20 cellular contexts compared by ENCODE assay signal in the genomic region with DNA sequence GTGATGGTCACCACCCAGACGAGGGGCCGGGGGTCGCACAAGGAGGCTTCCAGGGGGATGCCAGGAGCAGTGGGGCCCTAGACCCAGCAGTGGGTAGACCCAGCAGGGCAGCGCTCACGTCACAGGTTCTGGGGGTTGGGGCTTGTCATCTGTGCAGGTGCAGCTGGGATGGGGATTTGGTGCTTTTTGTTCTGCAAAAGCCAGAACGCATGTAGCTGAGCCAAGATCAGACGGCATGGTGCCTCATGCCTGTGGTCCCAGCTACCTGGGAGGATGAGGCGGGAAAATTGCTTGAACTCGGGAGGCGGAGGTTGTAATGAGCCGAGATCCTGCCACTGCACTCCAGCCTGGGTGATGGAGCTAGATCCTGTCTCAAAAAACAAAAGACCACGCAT. TPM values are rescaled to one million over a fixed set of nuclear protein-coding genes. Genes with fewer than 3 reads are reported as not detected.
DNase-seq lines count a peak whose midpoint lies in the region; ATAC-seq, FAIRE-seq and TF ChIP-seq lines count a peak whose summit lies in the region.
"Had no signal": no experiment of that assay in that cellular context is flagged by ENCODE, and none has a peak within 500 bp of the region (broad histone marks: within the 10 kb centered on the region; RNA-seq: fewer than 3 reads in every experiment).

No MANE protein-coding gene starts in this region.

- no peak for ATAC-seq in K562
- ATAC-seq in HG02884 (IDR thresholded peaks at IDR 0.05; ENCODE audit: unreplicated experiment): no peak
- ATAC-seq: HepG2 had no signal

- H3K4me3 ChIP-seq in K562 (no peak overlapping the region), endodermal cell (ENCODE audit: low read length) (no peak overlapping the region), sigmoid colon (no peak overlapping the region)
- H3K4me3 ChIP-seq: Peyer's patch, SJCRH30 had no signal

- TF ChIP-seq EP300 in K562 (IDR thresholded peaks at IDR 0.05; ENCODE audit: low read length) (no peak), sigmoid colon (IDR thresholded peaks at IDR 0.05) (no peak)

- H3K4me1 ChIP-seq in K562 (replicated peaks in 1 of 2; ENCODE audit: control insufficient read depth in 2 of 2, insufficient read depth in 2 of 2, low read length in 2 of 2) (peaks cover 0 to 73% of the 10 kb centered on the region in 2 experiments; a peak in 2 of 5 replicates), endodermal cell (ENCODE audit: control insufficient read depth, insufficient read depth, low read length) (no peaks in the 10 kb centered on the region), sigmoid colon (peaks cover 0 to 19% (median 11%) of the 10 kb centered on the region in 4 donors)
- H3K4me1 ChIP-seq: Peyer's patch, SJCRH30 had no signal

- no peak for TF ChIP-seq RAD21 in K562 (CRISPR knock-in tag; conservative IDR thresholded peaks at IDR 0.05 in 1 of 2, IDR thresholded peaks at IDR 0.05 in 1 of 2)

- no peak overlapping the region for H3K27ac ChIP-seq in K562 (ENCODE audit: extremely low read depth, low read depth, low read length)
- peak overlapping the region; percentile 6 for H3K27ac ChIP-seq in endodermal cell (ENCODE audit: low read depth, low read length)
- peak overlapping the region in 3 of 4 donors; percentile 67 to 77 (median 75) for H3K27ac ChIP-seq in sigmoid colon
- H3K27ac ChIP-seq: HL-60, KMS-11, Peyer's patch, SJCRH30 had no signal

- no peak for FAIRE-seq in K562 (lab: Jason Lieb, UNC)
- FAIRE-seq: GM19239, HepG2 had no signal

- H3K4me1 Mint-ChIP-seq in endodermal cell: peaks cover 4% of the 10 kb centered on the region

- H3K4me2 ChIP-seq in K562 (ENCODE audit: insufficient read depth, low read length): no peak overlapping the region
- H3K4me2 ChIP-seq: KMS-11 had no signal

- H3K27ac Mint-ChIP-seq in endodermal cell: peak overlapping the region; percentile 21

- no peak for TF ChIP-seq CTCF in K562 (IDR thresholded peaks at IDR 0.05 in 2 of 3, conservative IDR thresholded peaks at IDR 0.05 in 1 of 3; ENCODE audit: insufficient read depth in 2 of 3, low read depth in 1 of 3, low read length in 3 of 3)
- no peak for TF ChIP-seq CTCF in endodermal cell (conservative IDR thresholded peaks at IDR 0.05)
- TF ChIP-seq CTCF in sigmoid colon (IDR thresholded peaks at IDR 0.05): no peak

- H3K27me3 ChIP-seq in K562 (ENCODE audit: control insufficient read depth in 2 of 2, insufficient read depth in 2 of 2, low read length in 2 of 2): no peaks in the 10 kb centered on the region
- no peaks in the 10 kb centered on the region for H3K27me3 ChIP-seq in endodermal cell (ENCODE audit: control insufficient read depth, insufficient read depth, low read length, poor library complexity, severe bottlenecking)
- no peaks in the 10 kb centered on the region for H3K27me3 ChIP-seq in sigmoid colon
- H3K27me3 ChIP-seq: Peyer's patch, SJCRH30 had no signal

- no peaks in the 10 kb centered on the region for H3K9me3 ChIP-seq in K562 (replicated peaks; ENCODE audit: control insufficient read depth, insufficient read depth, low read depth, low read length)
- H3K9me3 ChIP-seq in endodermal cell (ENCODE audit: control insufficient read depth, low read length): no peaks in the 10 kb centered on the region
- H3K9me3 ChIP-seq in sigmoid colon: no peaks in the 10 kb centered on the region
- H3K9me3 ChIP-seq: Peyer's patch, SJCRH30 had no signal

- no peaks in the 10 kb centered on the region for H3K27me3 Mint-ChIP-seq in endodermal cell (ENCODE audit: insufficient read depth)
- H3K27me3 Mint-ChIP-seq: CD4-positive, alpha-beta memory T cell had no signal

- no peaks in the 10 kb centered on the region for H3K9me3 Mint-ChIP-seq in endodermal cell
- H3K9me3 Mint-ChIP-seq: CD4-positive, alpha-beta memory T cell had no signal

- CTCF ChIA-PET in K562 (lab: Yijun Ruan, JAX; ENCODE audit: low intra/inter-chr PET ratio): no interaction called here

- no peaks in the 10 kb centered on the region for H3K9me1 ChIP-seq in K562 (ENCODE audit: control insufficient read depth, insufficient read depth, low read length)

- TF ChIP-seq POLR2A in K562 (conservative IDR thresholded peaks at IDR 0.05) (no peak), sigmoid colon (IDR thresholded peaks at IDR 0.05) (no peak)

- H3K36me3 ChIP-seq in K562 (ENCODE audit: control insufficient read depth, insufficient read depth, low read length) (peaks cover 38% of the 10 kb centered on the region; the same call in 2 of the 3 replicates), endodermal cell (ENCODE audit: control insufficient read depth, insufficient read depth, low read length) (peaks cover 12% of the 10 kb centered on the region), sigmoid colon (peaks cover 0 to 13% (median 0%) of the 10 kb centered on the region in 4 donors)

- no peak overlapping the region for H3K4me3 Mint-ChIP-seq in endodermal cell
- H3K4me3 Mint-ChIP-seq: CD4-positive, alpha-beta memory T cell had no signal

- in situ Hi-C loops in K562 (cut with MboI): no loop called here

- POLR2A ChIA-PET in K562 (lab: Yijun Ruan, JAX): interaction anchor here (0.8 kb wide), 1 partner anchor 19 kb away, joined by 4 read pairs; no protein-coding TSS in a partner anchor

- H3K9ac ChIP-seq in K562 (ENCODE audit: insufficient read depth in 1 of 2, low read depth in 2 of 2, low read length in 2 of 2) (no peak overlapping the region), endodermal cell (ENCODE audit: extremely low read depth, low read length, poor library complexity, severe bottlenecking) (no peak overlapping the region)
- H3K9ac ChIP-seq: KMS-11 had no signal

- H2AFZ ChIP-seq in K562 (ENCODE audit: low read depth, low read length): no peak overlapping the region

- H4K20me1 ChIP-seq in K562 (replicated peaks; ENCODE audit: control insufficient read depth, insufficient read depth, low read length): peaks cover 18% of the 10 kb centered on the region

- BruUV-seq in K562 (replicated peaks; lab: Mats Ljungman, UMichigan): no TSS peak

- intact Hi-C loops in K562 (cut with micrococcal nuclease): no loop called here
- intact Hi-C loops in sigmoid colon (cut with DNase I): no loop called here

- H3K36me3 Mint-ChIP-seq in endodermal cell (ENCODE audit: low read depth): peaks cover 17% of the 10 kb centered on the region

- DNase-seq in K562 (ENCODE audit: extremely low read depth in 1 of 4, low spot score in 3 of 4) (no peak), endodermal cell (no peak), sigmoid colon (no peak), DMS 273 treated with DMSO at 0.1 percent for 48 hours (lab: John Stamatoyannopoulos, UW) (no peak), OCI-M1 (lab: John Stamatoyannopoulos, UW) (no peak)
- DNase-seq in effector CD8-positive, alpha-beta T cell (lab: John Stamatoyannopoulos, UW): no peak
- DNase-seq: Calu3; CD4-positive, alpha-beta memory T cell; GDM1; NCI-H1092 treated with DMSO at 0.1 percent for 48 hours; NCI-H1436 treated with DMSO at 0.1 percent for 48 hours; NCI-H1930; NK-92 treated with Interleukin-12 subunit alpha and Interleukin-12 subunit beta, amount 100 ng/mL, for 24 hours; Peyer's patch; SJCRH30 had no signal

- peaks cover 81% of the 10 kb centered on the region for H3K79me2 ChIP-seq in K562 (ENCODE audit: control insufficient read depth, insufficient read depth, low read length)

- WGBS in K562 (ENCODE audit: insufficient coverage, low coverage, missing lambda C conversion rate): 81% methylated on average over 9 of the region's 12 CpGs
- 91% methylated on average over 12 of the region's 12 CpGs for WGBS in endodermal cell (ENCODE audit: insufficient coverage in 1 of 2, insufficient read length in 1 of 2), 2 experiments
- WGBS in sigmoid colon, 2 donors: 90 to 94% methylated on average over 12 of the region's 12 CpGs

RNA-seq across cellular contexts. Expression of a gene that starts 15.2 kb away (rescaled TPM):
- total RNA-seq in K562 (2011; cell fraction: chromatin; rRNA removed; ENCODE audit: low replicate concordance): 59.6 and 151 TPM in 2 replicates
- total RNA-seq in K562 (2011; cell fraction: nucleolus; rRNA removed): 123 and 129 TPM in 2 replicates
- 43.4 and 57.3 TPM in 2 replicates for total RNA-seq in K562 (2011; cell fraction: nucleoplasm; rRNA removed)
- total RNA-seq in K562 (2014; rRNA removed): 105 and 124 TPM in 2 replicates
- 9.8 and 25.1 TPM in 2 replicates for total RNA-seq in K562 (2014; rRNA removed; fragmentation: Illumina TruSeq; extraction: Trizol)
- total RNA-seq in K562 (2015; rRNA removed; fragmentation: Illumina TruSeq; extraction: Trizol): 60.4 and 66.9 TPM in 2 replicates
- total RNA-seq in K562 (2021): 91.3 and 95.8 TPM in 2 replicates
- polyA plus RNA-seq in K562 (2011; rRNA removed): 49.5 and 66.2 TPM in 2 replicates
- polyA plus RNA-seq in K562 (2011; cell fraction: cytosol; rRNA removed): 72.0 and 157 TPM in 2 replicates
- 308 and 494 TPM in 2 replicates for polyA plus RNA-seq in K562 (2011; cell fraction: nucleus; rRNA removed)
- 84.6 and 108 TPM in 2 replicates for polyA plus RNA-seq in K562 (2012)
- polyA plus RNA-seq in K562 (2014; fragmentation: Illumina TruSeq; extraction: Trizol): 45.2 and 91.1 TPM in 2 replicates
- under 1 TPM; 0.48 to 0.72 TPM for polyA plus RNA-seq in K562 (2014; fragmentation: Nextera tagmentation; extraction: Ambion mirVana)
- polyA plus RNA-seq in K562 (2014; rRNA removed): 119 and 126 TPM in 2 replicates
- 12.4 and 27.0 TPM in 2 replicates for polyA minus RNA-seq in K562 (2011; rRNA and poly(A)+ RNA removed)
- polyA minus RNA-seq in K562 (2011; cell fraction: cytosol; rRNA and poly(A)+ RNA removed): 53.7 and 53.8 TPM in 2 replicates
- polyA minus RNA-seq in K562 (2011; cell fraction: nucleus; rRNA and poly(A)+ RNA removed): 33.9 and 35.9 TPM in 2 replicates
- total RNA-seq in endodermal cell: 100 to 1,000 TPM; 111 to 112 TPM
- 107 TPM for polyA plus RNA-seq in endodermal cell (2013, experiment 1 of 2)
- 98.1 TPM for polyA plus RNA-seq in endodermal cell (2013, experiment 2 of 2)
- 10 to 100 TPM; 26.8 to 49.9 (median 40.1) TPM for total RNA-seq in sigmoid colon
- polyA plus RNA-seq in sigmoid colon: 10 to 100 TPM; 24.6 to 91.1 (median 31.7) TPM

RNA-seq across cellular contexts. Expression of a gene that starts 50.9 kb away (rescaled TPM):
- total RNA-seq in K562 (2011; cell fraction: chromatin; rRNA removed; ENCODE audit: low replicate concordance): 6.3 and 20.5 TPM in 2 replicates
- total RNA-seq in K562 (2011; cell fraction: nucleolus; rRNA removed): 18.0 and 18.5 TPM in 2 replicates
- 5.6 and 6.9 TPM in 2 replicates for total RNA-seq in K562 (2011; cell fraction: nucleoplasm; rRNA removed)
- 7.8 and 10.4 TPM in 2 replicates for total RNA-seq in K562 (2014; rRNA removed)
- total RNA-seq in K562 (2014; rRNA removed; fragmentation: Illumina TruSeq; extraction: Trizol): not detected in 2 replicates
- 0.72 and 1.7 TPM in 2 replicates for total RNA-seq in K562 (2015; rRNA removed; fragmentation: Illumina TruSeq; extraction: Trizol)
- 15.1 and 15.6 TPM in 2 replicates for total RNA-seq in K562 (2021)
- polyA plus RNA-seq in K562 (2011; rRNA removed): 0.67 and 1.1 TPM in 2 replicates
- 1.1 and 11.4 TPM in 2 replicates for polyA plus RNA-seq in K562 (2011; cell fraction: cytosol; rRNA removed)
- 3.3 and 11.9 TPM in 2 replicates for polyA plus RNA-seq in K562 (2011; cell fraction: nucleus; rRNA removed)
- 6.8 and 6.9 TPM in 2 replicates for polyA plus RNA-seq in K562 (2012)
- polyA plus RNA-seq in K562 (2014; fragmentation: Illumina TruSeq; extraction: Trizol): 0.68 TPM in 1 of 2 replicates, not detected in the other
- not detected for polyA plus RNA-seq in K562 (2014; fragmentation: Nextera tagmentation; extraction: Ambion mirVana)
- 9.2 and 10.2 TPM in 2 replicates for polyA plus RNA-seq in K562 (2014; rRNA removed)
- polyA minus RNA-seq in K562 (2011; rRNA and poly(A)+ RNA removed): 0.18 and 0.21 TPM in 2 replicates
- polyA minus RNA-seq in K562 (2011; cell fraction: cytosol; rRNA and poly(A)+ RNA removed): 4.5 and 5.4 TPM in 2 replicates
- polyA minus RNA-seq in K562 (2011; cell fraction: nucleus; rRNA and poly(A)+ RNA removed): 2.1 and 3.4 TPM in 2 replicates
- total RNA-seq in endodermal cell: 10 to 100 TPM in 1 of 2 donors, 1 to 10 TPM in 1; 9.9 to 13.8 TPM
- 4.5 TPM for polyA plus RNA-seq in endodermal cell (2013, experiment 1 of 2)
- polyA plus RNA-seq in endodermal cell (2013, experiment 2 of 2): 3.1 TPM
- total RNA-seq in sigmoid colon: 1 to 10 TPM in 2 of 4 donors, under 1 TPM in 2; 0.33 to 6.2 (median 1.5) TPM
- 10 to 100 TPM in 2 of 3 donors, 1 to 10 TPM in 1; 6.6 to 17.4 (median 13.2) TPM for polyA plus RNA-seq in sigmoid colon

RNA-seq across cellular contexts. Expression of a gene that starts 50.9 kb away (rescaled TPM):
- total RNA-seq in K562 (2011; cell fraction: chromatin; rRNA removed; ENCODE audit: low replicate concordance): 53.4 and 162 TPM in 2 replicates
- 113 and 133 TPM in 2 replicates for total RNA-seq in K562 (2011; cell fraction: nucleolus; rRNA removed)
- total RNA-seq in K562 (2011; cell fraction: nucleoplasm; rRNA removed): 92.1 and 94.1 TPM in 2 replicates
- total RNA-seq in K562 (2014; rRNA removed) (20.9 and 26.4 TPM in 2 replicates), K562 (2014; rRNA removed; fragmentation: Illumina TruSeq; extraction: Trizol) (4.1 and 5.6 TPM in 2 replicates), K562 (2015; rRNA removed; fragmentation: Illumina TruSeq; extraction: Trizol) (12.8 and 13.2 TPM in 2 replicates), K562 (2021) (40.3 and 45.9 TPM in 2 replicates), endodermal cell (10 to 100 TPM; 69.6 to 75.3 TPM), sigmoid colon (10 to 100 TPM; 25.8 to 47.0 (median 31.0) TPM)
- polyA plus RNA-seq in K562 (2011; rRNA removed) (6.7 and 8.9 TPM in 2 replicates), K562 (2014; fragmentation: Illumina TruSeq; extraction: Trizol) (15.2 and 26.1 TPM in 2 replicates), K562 (2014; fragmentation: Nextera tagmentation; extraction: Ambion mirVana) (under 1 TPM; 0.81 to 0.89 TPM), K562 (2014; rRNA removed) (17.1 and 19.3 TPM in 2 replicates), sigmoid colon (10 to 100 TPM; 14.4 to 55.4 (median 16.6) TPM)
- polyA plus RNA-seq in K562 (2011; cell fraction: cytosol; rRNA removed): 8.3 and 13.1 TPM in 2 replicates
- 20.3 and 35.7 TPM in 2 replicates for polyA plus RNA-seq in K562 (2011; cell fraction: nucleus; rRNA removed)
- 26.7 and 53.0 TPM in 2 replicates for polyA plus RNA-seq in K562 (2012)
- 3.4 and 5.9 TPM in 2 replicates for polyA minus RNA-seq in K562 (2011; rRNA and poly(A)+ RNA removed)
- polyA minus RNA-seq in K562 (2011; cell fraction: cytosol; rRNA and poly(A)+ RNA removed): 13.0 and 23.2 TPM in 2 replicates
- 12.0 and 13.3 TPM in 2 replicates for polyA minus RNA-seq in K562 (2011; cell fraction: nucleus; rRNA and poly(A)+ RNA removed)
- 46.5 TPM for polyA plus RNA-seq in endodermal cell (2013, experiment 1 of 2)
- polyA plus RNA-seq in endodermal cell (2013, experiment 2 of 2): 42.9 TPM

RNA-seq across cellular contexts. Expression of a gene that starts 59.4 kb away (rescaled TPM):
- 7.3 and 29.0 TPM in 2 replicates for total RNA-seq in K562 (2011; cell fraction: chromatin; rRNA removed; ENCODE audit: low replicate concordance)
- total RNA-seq in K562 (2011; cell fraction: nucleolus; rRNA removed): 16.4 and 17.0 TPM in 2 replicates
- total RNA-seq in K562 (2011; cell fraction: nucleoplasm; rRNA removed): 14.3 and 16.7 TPM in 2 replicates
- total RNA-seq in K562 (2014; rRNA removed) (5.6 and 8.1 TPM in 2 replicates), K562 (2014; rRNA removed; fragmentation: Illumina TruSeq; extraction: Trizol) (1.5 and 2.0 TPM in 2 replicates), K562 (2015; rRNA removed; fragmentation: Illumina TruSeq; extraction: Trizol) (6.4 and 6.9 TPM in 2 replicates), K562 (2021) (13.3 and 15.6 TPM in 2 replicates), endodermal cell (100 to 1,000 TPM; 107 to 112 TPM), sigmoid colon (10 to 100 TPM; 43.8 to 82.8 (median 50.3) TPM)
- polyA plus RNA-seq in K562 (2011; rRNA removed) (10.2 and 30.9 TPM in 2 replicates), K562 (2014; fragmentation: Illumina TruSeq; extraction: Trizol) (7.4 and 11.0 TPM in 2 replicates), K562 (2014; fragmentation: Nextera tagmentation; extraction: Ambion mirVana) (under 1 TPM; 0.10 to 0.28 TPM), K562 (2014; rRNA removed) (9.6 TPM in 2 replicates), sigmoid colon (10 to 100 TPM; 31.9 to 58.7 (median 46.2) TPM)
- 21.5 and 25.6 TPM in 2 replicates for polyA plus RNA-seq in K562 (2011; cell fraction: cytosol; rRNA removed)
- 21.2 and 25.9 TPM in 2 replicates for polyA plus RNA-seq in K562 (2011; cell fraction: nucleus; rRNA removed)
- polyA plus RNA-seq in K562 (2012): 18.5 and 62.5 TPM in 2 replicates
- polyA minus RNA-seq in K562 (2011; rRNA and poly(A)+ RNA removed): 4.1 and 4.9 TPM in 2 replicates
- 15.5 and 42.0 TPM in 2 replicates for polyA minus RNA-seq in K562 (2011; cell fraction: cytosol; rRNA and poly(A)+ RNA removed)
- polyA minus RNA-seq in K562 (2011; cell fraction: nucleus; rRNA and poly(A)+ RNA removed): 5.9 and 11.9 TPM in 2 replicates
- polyA plus RNA-seq in endodermal cell (2013, experiment 1 of 2): 113 TPM
- polyA plus RNA-seq in endodermal cell (2013, experiment 2 of 2): 99.4 TPM
